In the genomic region with DNA sequence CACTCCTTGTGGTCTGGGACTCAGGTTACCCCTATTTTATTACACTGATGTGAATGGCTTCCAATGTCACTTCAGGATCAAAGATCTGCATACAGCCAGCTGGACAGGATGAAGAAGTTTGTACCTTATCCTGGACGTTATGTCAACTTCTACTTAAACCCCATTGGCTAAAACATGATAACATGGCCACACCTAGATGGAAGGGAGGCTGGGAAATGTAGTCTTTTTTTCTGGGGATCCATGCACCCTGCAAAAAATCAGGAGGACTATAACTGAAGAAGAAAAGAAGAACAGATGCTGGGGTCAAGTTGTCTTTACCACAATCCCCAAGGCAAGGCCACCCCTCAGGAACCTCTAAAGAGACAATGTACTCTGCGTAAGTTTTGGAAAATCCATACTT, we compare ENCODE assay signal across 35 cellular contexts.
A peak's percentile ranks its signal among the peaks of the same experiment; 100 is the strongest.
DNase-seq lines count a peak whose midpoint lies in the region; ATAC-seq, FAIRE-seq and TF ChIP-seq lines count a peak whose summit lies in the region.
"Had no signal": no experiment of that assay in that cellular context is flagged by ENCODE, and none has a peak within 500 bp of the region (broad histone marks: within the 10 kb centered on the region; RNA-seq: fewer than 3 reads in every experiment).

No MANE protein-coding gene starts in this region.

- CTCF ChIA-PET in K562 (lab: Yijun Ruan, JAX; ENCODE audit: low intra/inter-chr PET ratio), result no interaction called here

- no peaks in the 10 kb centered on the region for H3K27me3 Mint-ChIP-seq in activated naive CD4-positive, alpha-beta T cell treated with anti-CD3 and anti-CD28 coated beads, Interleukin-2, amount 50 U/mL, for 24 hours
- H3K27me3 Mint-ChIP-seq: CD4-positive, alpha-beta memory T cell; CD4-positive, alpha-beta T cell; CD4-positive, CD25-positive, alpha-beta regulatory T cell had no signal

- peak overlapping the region; percentile 23 for H3K27ac Mint-ChIP-seq in activated naive CD4-positive, alpha-beta T cell treated with anti-CD3 and anti-CD28 coated beads, Interleukin-2, amount 50 U/mL, for 24 hours
- H3K27ac Mint-ChIP-seq: B cell; CD14-positive monocyte; CD4-positive, alpha-beta memory T cell; CD4-positive, alpha-beta T cell; CD4-positive, CD25-positive, alpha-beta regulatory T cell; CD8-positive, alpha-beta T cell had no signal

- H3K4me3 ChIP-seq in K562, result no peak overlapping the region
- H3K4me3 ChIP-seq in ascending aorta, result no peak overlapping the region
- H3K4me3 ChIP-seq: A549; BLaER1; BLaER1 treated with 17β-estradiol and CSF1 and Interleukin-3, amounts not matched to agents 10 nM and 100 nM had no signal

- 28% methylated on average over 2 of the region's 2 CpGs for WGBS in K562 (ENCODE audit: insufficient coverage, low coverage, missing lambda C conversion rate)

- H3K4me2 ChIP-seq in K562 (ENCODE audit: insufficient read depth, low read length), result no peak overlapping the region
- H3K4me2 ChIP-seq: A549; BLaER1; BLaER1 treated with 17β-estradiol and CSF1 and Interleukin-3, amounts not matched to agents 10 nM and 100 nM had no signal

- H3K27ac ChIP-seq in K562 (ENCODE audit: extremely low read depth, low read depth, low read length) (no peak overlapping the region), ascending aorta (no peak overlapping the region)
- H3K27ac ChIP-seq: 22Rv1; A549; BLaER1; BLaER1 treated with 17β-estradiol and CSF1 and Interleukin-3, amounts not matched to agents 10 nM and 100 nM; C4-2B had no signal

- H3K9ac ChIP-seq in K562 (ENCODE audit: insufficient read depth in 1 of 2, low read depth in 2 of 2, low read length in 2 of 2), result no peak overlapping the region
- H3K9ac ChIP-seq: BLaER1; BLaER1 treated with 17β-estradiol and CSF1 and Interleukin-3, amounts not matched to agents 10 nM and 100 nM had no signal

- no peaks in the 10 kb centered on the region for H3K9me1 ChIP-seq in K562 (ENCODE audit: control insufficient read depth, insufficient read depth, low read length)

- H3K36me3 ChIP-seq in K562 (ENCODE audit: control insufficient read depth, insufficient read depth, low read length) (no peaks in the 10 kb centered on the region), ascending aorta (no peaks in the 10 kb centered on the region)
- H3K36me3 ChIP-seq: BE2C; BLaER1; BLaER1 treated with 17β-estradiol and CSF1 and Interleukin-3, amounts not matched to agents 10 nM and 100 nM had no signal

- no peak for FAIRE-seq in K562 (lab: Jason Lieb, UNC)
- FAIRE-seq: A204.1, A549, D721Med had no signal

- no peaks in the 10 kb centered on the region for H3K79me2 ChIP-seq in K562 (ENCODE audit: control insufficient read depth, insufficient read depth, low read length)

- H3K9me3 ChIP-seq in K562 (replicated peaks; ENCODE audit: control insufficient read depth, insufficient read depth, low read depth, low read length), result no peaks in the 10 kb centered on the region
- H3K9me3 ChIP-seq in ascending aorta, result no peaks in the 10 kb centered on the region
- H3K9me3 ChIP-seq: A549, BE2C, Caco-2 had no signal

- H3K9me3 Mint-ChIP-seq in activated naive CD4-positive, alpha-beta T cell treated with anti-CD3 and anti-CD28 coated beads, Interleukin-2, amount 50 U/mL, for 24 hours, result no peaks in the 10 kb centered on the region
- H3K9me3 Mint-ChIP-seq: CD4-positive, alpha-beta memory T cell; CD4-positive, alpha-beta T cell; CD8-positive, alpha-beta memory T cell; CD8-positive, alpha-beta T cell had no signal

- TF ChIP-seq POLR2A in K562 (conservative IDR thresholded peaks at IDR 0.05), result no peak

- intact Hi-C loops in K562 (cut with micrococcal nuclease) (no loop called here), ascending aorta (cut with DNase I) (no loop called here)

- no peak for DNase-seq in activated naive CD4-positive, alpha-beta T cell (lab: John Stamatoyannopoulos, UW)
- DNase-seq in SW480 (ENCODE audit: low spot score) (peak; percentile 39), K562 (ENCODE audit: extremely low read depth in 1 of 4, low spot score in 3 of 4) (peak in 2 of 4 experiments; percentile 38 to 41), ascending aorta (ENCODE audit: low spot score in 2 of 2) (no peak)
- no peak for DNase-seq in stimulated activated CD4-positive, alpha-beta T cell treated with anti-CD3 and anti-CD28 coated beads, Interleukin-4, amount 100 ng/mL, for 24 hours
- DNase-seq: 8988T; ACHN; AML-193; BE2C; C1 segment of cervical spinal cord; Caco-2; Calu3; CD4-positive, alpha-beta memory T cell; CD4-positive, alpha-beta T cell; CD4-positive, CD25-positive, alpha-beta regulatory T cell; CD8-positive, alpha-beta memory T cell; CD8-positive, alpha-beta T cell; COR-L47; DMS 273 treated with DMSO at 0.1 percent for 48 hours; DMS153; DMS53; DMS79; DMS79 treated with DMSO at 0.1 percent for 48 hours; DND-41; EL had no signal

- no peaks in the 10 kb centered on the region for H3K36me3 Mint-ChIP-seq in activated naive CD4-positive, alpha-beta T cell treated with anti-CD3 and anti-CD28 coated beads, Interleukin-2, amount 50 U/mL, for 24 hours
- H3K36me3 Mint-ChIP-seq: CD14-positive monocyte; CD4-positive, alpha-beta memory T cell; CD4-positive, CD25-positive, alpha-beta regulatory T cell; CD8-positive, alpha-beta memory T cell; CD8-positive, alpha-beta T cell had no signal

- H3K4me1 ChIP-seq in K562 (replicated peaks in 1 of 2; ENCODE audit: control insufficient read depth in 2 of 2, insufficient read depth in 2 of 2, low read length in 2 of 2) (no peaks in the 10 kb centered on the region; a peak in 1 of 5 replicates), ascending aorta (no peaks in the 10 kb centered on the region)
- H3K4me1 ChIP-seq: A549, Caco-2 had no signal

- H3K27me3 ChIP-seq in K562 (ENCODE audit: control insufficient read depth in 2 of 2, insufficient read depth in 2 of 2, low read length in 2 of 2) (no peaks in the 10 kb centered on the region), ascending aorta (no peaks in the 10 kb centered on the region)
- H3K27me3 ChIP-seq: BE2C; BLaER1; BLaER1 treated with 17β-estradiol and CSF1 and Interleukin-3, amounts not matched to agents 10 nM and 100 nM had no signal

- peak; percentile 61 for ATAC-seq in K562
- ATAC-seq: A549; CD8-positive, alpha-beta T cell had no signal

- BruUV-seq in K562 (replicated peaks; lab: Mats Ljungman, UMichigan), result no TSS peak

- TF ChIP-seq CTCF in K562 (IDR thresholded peaks at IDR 0.05 in 2 of 3, conservative IDR thresholded peaks at IDR 0.05 in 1 of 3; ENCODE audit: insufficient read depth in 2 of 3, low read depth in 1 of 3, low read length in 3 of 3), result no peak
- TF ChIP-seq CTCF in ascending aorta (IDR thresholded peaks at IDR 0.05), result no peak

- POLR2A ChIA-PET in K562 (lab: Yijun Ruan, JAX), result no interaction called here

- TF ChIP-seq EP300 in K562 (IDR thresholded peaks at IDR 0.05; ENCODE audit: low read length), result no peak

- H2AFZ ChIP-seq in K562 (ENCODE audit: low read depth, low read length), result no peak overlapping the region

- no peak for TF ChIP-seq RAD21 in K562 (CRISPR knock-in tag; conservative IDR thresholded peaks at IDR 0.05 in 1 of 2, IDR thresholded peaks at IDR 0.05 in 1 of 2)

- peaks cover 8% of the 10 kb centered on the region for H3K4me1 Mint-ChIP-seq in activated naive CD4-positive, alpha-beta T cell treated with anti-CD3 and anti-CD28 coated beads, Interleukin-2, amount 50 U/mL, for 24 hours
- H3K4me1 Mint-ChIP-seq: B cell; CD14-positive monocyte; CD4-positive, alpha-beta memory T cell; CD4-positive, CD25-positive, alpha-beta regulatory T cell; CD8-positive, alpha-beta memory T cell had no signal

- no peak overlapping the region for H3K4me3 Mint-ChIP-seq in activated naive CD4-positive, alpha-beta T cell treated with anti-CD3 and anti-CD28 coated beads, Interleukin-2, amount 50 U/mL, for 24 hours
- H3K4me3 Mint-ChIP-seq: B cell; CD14-positive monocyte; CD4-positive, alpha-beta memory T cell; CD4-positive, alpha-beta T cell; CD4-positive, CD25-positive, alpha-beta regulatory T cell; CD8-positive, alpha-beta memory T cell; CD8-positive, alpha-beta T cell had no signal

- in situ Hi-C loops in K562 (cut with MboI), result no loop called here

- no peaks in the 10 kb centered on the region for H4K20me1 ChIP-seq in K562 (replicated peaks; ENCODE audit: control insufficient read depth, insufficient read depth, low read length)
- H4K20me1 ChIP-seq: BLaER1; BLaER1 treated with 17β-estradiol and CSF1 and Interleukin-3, amounts not matched to agents 10 nM and 100 nM had no signal

TF ChIP-seq in K562, 482 proteins besides CTCF, POLR2A, EP300 and RAD21 (continues in another document):
- TF ChIP-seq, protein P1, sequence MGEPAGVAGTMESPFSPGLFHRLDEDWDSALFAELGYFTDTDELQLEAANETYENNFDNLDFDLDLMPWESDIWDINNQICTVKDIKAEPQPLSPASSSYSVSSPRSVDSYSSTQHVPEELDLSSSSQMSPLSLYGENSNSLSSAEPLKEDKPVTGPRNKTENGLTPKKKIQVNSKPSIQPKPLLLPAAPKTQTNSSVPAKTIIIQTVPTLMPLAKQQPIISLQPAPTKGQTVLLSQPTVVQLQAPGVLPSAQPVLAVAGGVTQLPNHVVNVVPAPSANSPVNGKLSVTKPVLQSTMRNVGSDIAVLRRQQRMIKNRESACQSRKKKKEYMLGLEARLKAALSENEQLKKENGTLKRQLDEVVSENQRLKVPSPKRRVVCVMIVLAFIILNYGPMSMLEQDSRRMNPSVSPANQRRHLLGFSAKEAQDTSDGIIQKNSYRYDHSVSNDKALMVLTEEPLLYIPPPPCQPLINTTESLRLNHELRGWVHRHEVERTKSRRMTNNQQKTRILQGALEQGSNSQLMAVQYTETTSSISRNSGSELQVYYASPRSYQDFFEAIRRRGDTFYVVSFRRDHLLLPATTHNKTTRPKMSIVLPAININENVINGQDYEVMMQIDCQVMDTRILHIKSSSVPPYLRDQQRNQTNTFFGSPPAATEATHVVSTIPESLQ (CRISPR knock-in tag; IDR thresholded peaks at IDR 0.05), result no peak
- no peak for TF ChIP-seq TRIM24 (IDR thresholded peaks at IDR 0.05)
- TF ChIP-seq, protein P2, sequence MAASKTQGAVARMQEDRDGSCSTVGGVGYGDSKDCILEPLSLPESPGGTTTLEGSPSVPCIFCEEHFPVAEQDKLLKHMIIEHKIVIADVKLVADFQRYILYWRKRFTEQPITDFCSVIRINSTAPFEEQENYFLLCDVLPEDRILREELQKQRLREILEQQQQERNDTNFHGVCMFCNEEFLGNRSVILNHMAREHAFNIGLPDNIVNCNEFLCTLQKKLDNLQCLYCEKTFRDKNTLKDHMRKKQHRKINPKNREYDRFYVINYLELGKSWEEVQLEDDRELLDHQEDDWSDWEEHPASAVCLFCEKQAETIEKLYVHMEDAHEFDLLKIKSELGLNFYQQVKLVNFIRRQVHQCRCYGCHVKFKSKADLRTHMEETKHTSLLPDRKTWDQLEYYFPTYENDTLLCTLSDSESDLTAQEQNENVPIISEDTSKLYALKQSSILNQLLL (CRISPR knock-in tag; IDR thresholded peaks at IDR 0.05; ENCODE audit: borderline replicate concordance), result no peak
- TF ChIP-seq ZEB2 (IDR thresholded peaks at IDR 0.05), result no peak
- TF ChIP-seq POLR2AphosphoS2 (IDR thresholded peaks at IDR 0.05; ENCODE audit: low read length), result no peak
- no peak for TF ChIP-seq PCBP1 (IDR thresholded peaks at IDR 0.05; ENCODE audit: low read depth, low read length, poor library complexity, severe bottlenecking)
- TF ChIP-seq PYGO2 (tag; IDR thresholded peaks at IDR 0.05), result no peak
- TF ChIP-seq RFX7 (CRISPR knock-in tag; IDR thresholded peaks at IDR 0.05), result no peak
- TF ChIP-seq RNF2 (IDR thresholded peaks at IDR 0.05), result no peak
- TF ChIP-seq FOXJ3 (CRISPR knock-in tag; IDR thresholded peaks at IDR 0.05), result no peak
